ENCODE assay signal across 1 cellular context in the genomic region with DNA sequence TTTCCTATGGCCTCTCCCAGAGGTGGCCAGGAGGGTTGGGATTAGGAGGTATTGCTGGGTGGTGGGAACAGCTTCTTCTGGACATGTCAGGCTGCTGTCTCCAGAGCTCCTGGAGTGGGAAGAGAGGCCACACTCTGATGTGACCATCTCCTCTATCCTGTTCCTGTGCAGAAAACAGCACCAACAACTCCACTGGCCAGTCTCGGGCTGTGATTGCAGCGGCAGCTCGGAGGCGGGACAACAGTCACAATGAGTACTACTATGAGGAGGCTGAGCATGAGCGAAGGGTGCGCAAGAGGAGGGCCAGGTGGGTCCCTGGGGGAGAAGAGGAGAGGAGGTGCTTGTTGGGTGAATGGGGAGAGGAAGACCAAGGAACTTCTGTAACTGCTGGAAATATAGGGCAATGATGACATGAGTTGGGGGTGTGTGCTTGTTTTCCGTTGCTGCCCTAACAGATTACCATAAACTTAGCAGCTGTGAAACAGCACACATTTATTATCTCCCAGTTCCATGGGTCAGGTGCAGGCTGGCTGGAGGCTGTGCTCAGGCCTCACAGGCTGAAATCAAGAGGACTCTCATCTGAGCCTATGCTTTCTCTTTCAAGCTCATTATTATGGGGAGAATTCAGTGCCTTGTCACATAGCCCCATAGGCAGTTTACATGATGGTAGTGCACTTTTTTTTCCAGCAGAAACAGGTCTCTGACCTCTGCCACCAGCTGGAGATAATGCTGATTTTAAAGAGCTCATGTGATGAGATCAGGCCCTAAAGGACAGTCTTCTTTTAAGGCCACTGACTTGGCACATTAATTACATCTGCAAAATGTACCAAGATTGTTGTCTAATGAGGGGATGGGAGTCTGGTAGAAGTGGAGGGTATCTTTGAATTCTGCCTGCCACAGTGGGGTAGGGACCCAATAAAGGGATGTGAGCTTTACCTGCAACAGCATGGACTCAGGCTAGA.
A peak's percentile ranks its signal among the peaks of the same experiment; 100 is the strongest.
TF ChIP-seq lines count a peak whose summit lies in the region.

No MANE protein-coding gene starts in this region.

TF ChIP-seq in K562, 482 proteins besides CTCF, POLR2A, EP300 and RAD21 (continues in another document):
- TF ChIP-seq, protein P1, sequence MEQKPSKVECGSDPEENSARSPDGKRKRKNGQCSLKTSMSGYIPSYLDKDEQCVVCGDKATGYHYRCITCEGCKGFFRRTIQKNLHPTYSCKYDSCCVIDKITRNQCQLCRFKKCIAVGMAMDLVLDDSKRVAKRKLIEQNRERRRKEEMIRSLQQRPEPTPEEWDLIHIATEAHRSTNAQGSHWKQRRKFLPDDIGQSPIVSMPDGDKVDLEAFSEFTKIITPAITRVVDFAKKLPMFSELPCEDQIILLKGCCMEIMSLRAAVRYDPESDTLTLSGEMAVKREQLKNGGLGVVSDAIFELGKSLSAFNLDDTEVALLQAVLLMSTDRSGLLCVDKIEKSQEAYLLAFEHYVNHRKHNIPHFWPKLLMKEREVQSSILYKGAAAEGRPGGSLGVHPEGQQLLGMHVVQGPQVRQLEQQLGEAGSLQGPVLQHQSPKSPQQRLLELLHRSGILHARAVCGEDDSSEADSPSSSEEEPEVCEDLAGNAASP (IDR thresholded peaks at IDR 0.05): no peak
- TF ChIP-seq, protein P2, sequence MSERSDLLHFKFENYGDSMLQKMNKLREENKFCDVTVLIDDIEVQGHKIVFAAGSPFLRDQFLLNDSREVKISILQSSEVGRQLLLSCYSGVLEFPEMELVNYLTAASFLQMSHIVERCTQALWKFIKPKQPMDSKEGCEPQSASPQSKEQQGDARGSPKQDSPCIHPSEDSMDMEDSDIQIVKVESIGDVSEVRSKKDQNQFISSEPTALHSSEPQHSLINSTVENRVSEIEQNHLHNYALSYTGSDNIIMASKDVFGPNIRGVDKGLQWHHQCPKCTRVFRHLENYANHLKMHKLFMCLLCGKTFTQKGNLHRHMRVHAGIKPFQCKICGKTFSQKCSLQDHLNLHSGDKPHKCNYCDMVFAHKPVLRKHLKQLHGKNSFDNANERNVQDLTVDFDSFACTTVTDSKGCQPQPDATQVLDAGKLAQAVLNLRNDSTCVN (CRISPR knock-in tag; IDR thresholded peaks at IDR 0.05): no peak
- TF ChIP-seq GTF2A2 (tag; IDR thresholded peaks at IDR 0.05) (no peak), U2AF1 (optimal IDR thresholded peaks at IDR 0.05; ENCODE audit: low read depth, low read length) (no peak), DPF2 (IDR thresholded peaks at IDR 0.05) (0 out of 2 replicates have a peak, but pooled peaks have one; percentile 33), BHLHE40 (IDR thresholded peaks at IDR 0.05; ENCODE audit: low read length) (peak; percentile 87), TEAD4 (IDR thresholded peaks at IDR 0.05; ENCODE audit: low read length) (peak; percentile 76), TEAD4 (CRISPR knock-in tag; IDR thresholded peaks at IDR 0.05; ENCODE audit: borderline replicate concordance) (no peak), NFIC (IDR thresholded peaks at IDR 0.05) (peak; percentile 21; the same call in 1 of the 2 replicates), TRIM24 (IDR thresholded peaks at IDR 0.05) (peak; percentile 85 to 89; a peak in 3 of 4 replicates), CBX8 (IDR thresholded peaks at IDR 0.05; ENCODE audit: borderline replicate concordance, extremely low read depth, low read depth, low read length, poor library complexity, severe bottlenecking) (no peak), ZNF589 (CRISPR knock-in tag; IDR thresholded peaks at IDR 0.05; ENCODE audit: low read depth) (peak; percentile 75), RCOR1 (IDR thresholded peaks at IDR 0.05; ENCODE audit: borderline replicate concordance in 1 of 2, low read depth in 2 of 2, low read length in 2 of 2) (0 out of 4 replicates have a peak, but pooled peaks of 1 of the 2 experiments have one; percentile 32), NCOR1 (IDR thresholded peaks at IDR 0.05) (peak; percentile 59), NR4A1 (CRISPR knock-in tag; IDR thresholded peaks at IDR 0.05) (no peak), NR4A1 (tag; IDR thresholded peaks at IDR 0.05) (0 out of 2 replicates have a peak, but pooled peaks have one; percentile 27), WHSC1 (IDR thresholded peaks at IDR 0.05; ENCODE audit: low read length) (no peak), NONO (IDR thresholded peaks at IDR 0.05; ENCODE audit: low read depth in 2 of 2, low read length in 1 of 2) (no peak), ZNF23 (CRISPR knock-in tag; IDR thresholded peaks at IDR 0.05) (no peak), ZNF146 (CRISPR knock-in tag; IDR thresholded peaks at IDR 0.05; ENCODE audit: unreplicated experiment) (no peak), CBFA2T3 (IDR thresholded peaks at IDR 0.05) (peak; percentile 87), RAD51 (IDR thresholded peaks at IDR 0.05; ENCODE audit: borderline replicate concordance, low read depth) (0 out of 2 replicates have a peak, but pooled peaks have one; percentile 12), CEBPG (CRISPR knock-in tag; IDR thresholded peaks at IDR 0.05) (peak; percentile 68), CEBPG (tag; conservative IDR thresholded peaks at IDR 0.05 in 1 of 2, IDR thresholded peaks at IDR 0.05 in 1 of 2) (no peak), L3MBTL2 (IDR thresholded peaks at IDR 0.05) (peak; percentile 27; the same call in 1 of the 2 replicates), ATF7 (IDR thresholded peaks at IDR 0.05) (peak; percentile 48; the same call in 1 of the 2 replicates), NEUROD1 (IDR thresholded peaks at IDR 0.05; ENCODE audit: borderline replicate concordance, low read depth, low read length, partially characterized antibody) (no peak), ARID1B (IDR thresholded peaks at IDR 0.05) (peak; percentile 78), FOXK2 (conservative IDR thresholded peaks at IDR 0.05 in 1 of 2, IDR thresholded peaks at IDR 0.05 in 1 of 2; ENCODE audit: low read depth in 2 of 2) (peak in 1 of 2 experiments; percentile 58; a peak in 1 of 4 replicates), NR2C2 (CRISPR knock-in tag; IDR thresholded peaks at IDR 0.05) (no peak), NR2C2 (tag; IDR thresholded peaks at IDR 0.05) (peak; percentile 30; the same call in 1 of the 2 replicates), BDP1 (IDR thresholded peaks at IDR 0.05; ENCODE audit: insufficient read depth, insufficient read length) (no peak)
- TF ChIP-seq, protein P3, sequence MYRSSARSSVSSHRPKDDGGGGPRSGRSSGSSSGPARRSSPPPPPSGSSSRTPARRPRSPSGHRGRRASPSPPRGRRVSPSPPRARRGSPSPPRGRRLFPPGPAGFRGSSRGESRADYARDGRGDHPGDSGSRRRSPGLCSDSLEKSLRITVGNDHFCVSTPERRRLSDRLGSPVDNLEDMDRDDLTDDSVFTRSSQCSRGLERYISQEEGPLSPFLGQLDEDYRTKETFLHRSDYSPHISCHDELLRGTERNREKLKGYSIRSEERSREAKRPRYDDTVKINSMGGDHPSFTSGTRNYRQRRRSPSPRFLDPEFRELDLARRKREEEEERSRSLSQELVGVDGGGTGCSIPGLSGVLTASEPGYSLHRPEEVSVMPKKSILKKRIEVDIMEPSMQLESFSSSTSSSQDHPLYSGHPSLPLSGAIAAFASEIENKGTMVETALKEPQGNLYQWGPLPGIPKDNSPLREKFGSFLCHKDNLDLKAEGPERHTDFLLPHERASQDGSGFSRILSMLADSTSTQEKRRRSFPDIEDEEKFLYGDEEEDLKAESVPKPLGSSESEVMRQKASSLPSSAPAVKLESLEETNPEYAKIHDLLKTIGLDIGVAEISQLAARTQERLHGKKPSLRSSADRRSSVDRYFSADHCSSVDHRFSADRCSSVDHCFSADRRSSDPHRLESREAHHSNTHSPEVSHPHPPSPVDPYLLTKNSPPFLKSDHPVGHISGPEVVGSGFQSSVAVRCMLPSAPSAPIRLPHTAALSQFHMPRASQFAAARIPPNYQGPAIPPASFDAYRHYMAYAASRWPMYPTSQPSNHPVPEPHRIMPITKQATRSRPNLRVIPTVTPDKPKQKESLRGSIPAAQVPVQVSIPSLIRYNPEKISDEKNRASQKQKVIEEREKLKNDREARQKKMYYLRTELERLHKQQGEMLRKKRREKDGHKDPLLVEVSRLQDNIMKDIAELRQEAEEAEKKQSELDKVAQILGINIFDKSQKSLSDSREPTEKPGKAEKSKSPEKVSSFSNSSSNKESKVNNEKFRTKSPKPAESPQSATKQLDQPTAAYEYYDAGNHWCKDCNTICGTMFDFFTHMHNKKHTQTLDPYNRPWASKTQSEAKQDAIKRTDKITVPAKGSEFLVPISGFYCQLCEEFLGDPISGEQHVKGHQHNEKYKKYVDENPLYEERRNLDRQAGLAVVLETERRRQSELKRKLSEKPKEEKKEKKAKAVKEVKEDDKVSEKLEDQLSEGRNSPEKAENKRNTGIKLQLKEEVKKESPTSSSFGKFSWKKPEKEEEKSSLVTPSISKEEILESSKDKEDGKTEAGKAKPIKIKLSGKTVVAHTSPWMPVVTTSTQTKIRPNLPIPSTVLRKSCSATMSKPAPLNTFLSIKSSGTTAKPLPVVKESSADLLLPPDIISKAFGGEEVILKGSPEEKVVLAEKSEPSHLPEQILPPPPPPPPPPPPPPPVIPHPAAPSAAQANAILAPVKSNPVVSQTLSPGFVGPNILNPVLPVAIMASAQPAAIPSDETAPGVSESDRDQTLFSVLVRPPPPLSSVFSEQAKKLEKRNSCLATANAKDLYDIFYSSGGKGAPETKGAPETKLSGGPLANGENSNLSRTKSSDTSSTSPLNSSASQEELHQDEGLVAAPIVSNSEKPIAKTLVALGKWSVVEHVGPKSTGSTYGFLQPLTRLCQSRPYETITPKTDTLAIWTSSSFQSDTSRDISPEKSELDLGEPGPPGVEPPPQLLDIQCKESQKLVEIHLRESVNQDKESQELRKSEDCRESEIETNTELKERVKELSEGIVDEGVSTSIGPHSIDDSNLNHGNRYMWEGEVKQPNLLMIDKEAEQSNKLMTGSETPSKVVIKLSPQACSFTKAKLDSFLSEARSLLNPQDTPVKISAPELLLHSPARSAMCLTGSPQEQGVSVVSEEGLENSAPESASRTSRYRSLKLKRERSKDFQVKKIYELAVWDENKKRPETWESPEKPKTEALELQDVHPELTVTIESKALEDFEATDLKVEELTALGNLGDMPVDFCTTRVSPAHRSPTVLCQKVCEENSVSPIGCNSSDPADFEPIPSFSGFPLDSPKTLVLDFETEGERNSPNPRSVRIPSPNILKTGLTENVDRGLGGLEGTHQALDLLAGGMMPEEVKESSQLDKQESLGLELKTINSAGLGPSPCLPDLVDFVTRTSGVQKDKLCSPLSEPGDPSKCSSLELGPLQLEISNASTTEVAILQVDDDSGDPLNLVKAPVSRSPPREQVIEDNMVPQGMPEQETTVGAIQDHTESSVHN (IDR thresholded peaks at IDR 0.05; ENCODE audit: borderline replicate concordance in 1 of 2, low read depth in 1 of 2): 0 out of 4 replicates have a peak, but pooled peaks of 1 of the 2 experiments have one; percentile 36
- TF ChIP-seq, protein P4, sequence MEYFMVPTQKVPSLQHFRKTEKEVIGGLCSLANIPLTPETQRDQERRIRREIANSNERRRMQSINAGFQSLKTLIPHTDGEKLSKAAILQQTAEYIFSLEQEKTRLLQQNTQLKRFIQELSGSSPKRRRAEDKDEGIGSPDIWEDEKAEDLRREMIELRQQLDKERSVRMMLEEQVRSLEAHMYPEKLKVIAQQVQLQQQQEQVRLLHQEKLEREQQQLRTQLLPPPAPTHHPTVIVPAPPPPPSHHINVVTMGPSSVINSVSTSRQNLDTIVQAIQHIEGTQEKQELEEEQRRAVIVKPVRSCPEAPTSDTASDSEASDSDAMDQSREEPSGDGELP (CRISPR knock-in tag; IDR thresholded peaks at IDR 0.05; ENCODE audit: borderline replicate concordance): peak; percentile 81
- TF ChIP-seq, protein P5, sequence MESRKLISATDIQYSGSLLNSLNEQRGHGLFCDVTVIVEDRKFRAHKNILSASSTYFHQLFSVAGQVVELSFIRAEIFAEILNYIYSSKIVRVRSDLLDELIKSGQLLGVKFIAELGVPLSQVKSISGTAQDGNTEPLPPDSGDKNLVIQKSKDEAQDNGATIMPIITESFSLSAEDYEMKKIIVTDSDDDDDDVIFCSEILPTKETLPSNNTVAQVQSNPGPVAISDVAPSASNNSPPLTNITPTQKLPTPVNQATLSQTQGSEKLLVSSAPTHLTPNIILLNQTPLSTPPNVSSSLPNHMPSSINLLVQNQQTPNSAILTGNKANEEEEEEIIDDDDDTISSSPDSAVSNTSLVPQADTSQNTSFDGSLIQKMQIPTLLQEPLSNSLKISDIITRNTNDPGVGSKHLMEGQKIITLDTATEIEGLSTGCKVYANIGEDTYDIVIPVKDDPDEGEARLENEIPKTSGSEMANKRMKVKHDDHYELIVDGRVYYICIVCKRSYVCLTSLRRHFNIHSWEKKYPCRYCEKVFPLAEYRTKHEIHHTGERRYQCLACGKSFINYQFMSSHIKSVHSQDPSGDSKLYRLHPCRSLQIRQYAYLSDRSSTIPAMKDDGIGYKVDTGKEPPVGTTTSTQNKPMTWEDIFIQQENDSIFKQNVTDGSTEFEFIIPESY (CRISPR knock-in tag; IDR thresholded peaks at IDR 0.05): 0 out of 2 replicates have a peak, but pooled peaks have one; percentile 22
- TF ChIP-seq, protein P6, sequence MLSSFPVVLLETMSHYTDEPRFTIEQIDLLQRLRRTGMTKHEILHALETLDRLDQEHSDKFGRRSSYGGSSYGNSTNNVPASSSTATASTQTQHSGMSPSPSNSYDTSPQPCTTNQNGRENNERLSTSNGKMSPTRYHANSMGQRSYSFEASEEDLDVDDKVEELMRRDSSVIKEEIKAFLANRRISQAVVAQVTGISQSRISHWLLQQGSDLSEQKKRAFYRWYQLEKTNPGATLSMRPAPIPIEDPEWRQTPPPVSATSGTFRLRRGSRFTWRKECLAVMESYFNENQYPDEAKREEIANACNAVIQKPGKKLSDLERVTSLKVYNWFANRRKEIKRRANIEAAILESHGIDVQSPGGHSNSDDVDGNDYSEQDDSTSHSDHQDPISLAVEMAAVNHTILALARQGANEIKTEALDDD (IDR thresholded peaks at IDR 0.05): peak; percentile 67; the same call in 1 of the 2 replicates
- TF ChIP-seq, protein P7, sequence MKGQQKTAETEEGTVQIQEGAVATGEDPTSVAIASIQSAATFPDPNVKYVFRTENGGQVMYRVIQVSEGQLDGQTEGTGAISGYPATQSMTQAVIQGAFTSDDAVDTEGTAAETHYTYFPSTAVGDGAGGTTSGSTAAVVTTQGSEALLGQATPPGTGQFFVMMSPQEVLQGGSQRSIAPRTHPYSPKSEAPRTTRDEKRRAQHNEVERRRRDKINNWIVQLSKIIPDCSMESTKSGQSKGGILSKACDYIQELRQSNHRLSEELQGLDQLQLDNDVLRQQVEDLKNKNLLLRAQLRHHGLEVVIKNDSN (CRISPR knock-in tag; IDR thresholded peaks at IDR 0.05): 0 out of 2 replicates have a peak, but pooled peaks have one; percentile 30
